In genomic region chr1:1366699-1367067, GRCh38 we compare ENCODE assay signal across 31 cellular contexts. TPM values are rescaled to one million over a fixed set of nuclear protein-coding genes. Genes with fewer than 3 reads are reported as not detected.
"Had no signal": no experiment of that assay in that cellular context is flagged by ENCODE, and none has a peak within 500 bp of the region (broad histone marks: within the 10 kb centered on the region; RNA-seq: fewer than 3 reads in every experiment).

No MANE protein-coding gene starts in this region.

- H3K4me3 ChIP-seq: left lung, lower lobe of right lung, pancreas, prostate gland, skin epidermis, stomach, testis, tibial artery, upper lobe of right lung had no signal

- FAIRE-seq: islet of Langerhans, kidney, pancreas had no signal

- H3K36me3 ChIP-seq: left lung, lower lobe of right lung, pancreas, prostate gland, tibial artery, upper lobe of right lung had no signal

- H3K9me3 Mint-ChIP-seq: immature natural killer cell; naive thymus-derived CD8-positive, alpha-beta T cell; nephron; neural crest cell; stimulated activated naive B cell treated with anti-CD40 and anti-IgM and Interleukin-4, amounts not matched to agents 10 μg/mL and 1 μg/mL and 100 μg/mL, for 72 hours had no signal

- H3K27me3 ChIP-seq: pancreas, stomach, testis, tibial artery, upper lobe of right lung had no signal

- H3K4me1 ChIP-seq: prostate gland had no signal

- H3K9me3 ChIP-seq: lower lobe of right lung, pancreas, prostate gland, stomach, testis, tibial artery, upper lobe of right lung had no signal

- H3K4me3 Mint-ChIP-seq: immature natural killer cell; naive thymus-derived CD8-positive, alpha-beta T cell; nephron; neural crest cell; stimulated activated naive B cell treated with anti-CD40 and anti-IgM and Interleukin-4, amounts not matched to agents 10 μg/mL and 1 μg/mL and 100 μg/mL, for 72 hours had no signal

- H3K27me3 Mint-ChIP-seq: naive thymus-derived CD8-positive, alpha-beta T cell had no signal

- DNase-seq: hypothalamus; immature natural killer cell; kidney; left colon; left lung; lower lobe of right lung; mammary epithelial cell; midbrain; naive thymus-derived CD8-positive, alpha-beta T cell; nucleus accumbens; posterior cingulate gyrus; retina; right cardiac atrium; stimulated activated CD4-positive, alpha-beta T cell treated with anti-CD3 and anti-CD28 coated beads, Interleukin-12 subunit alpha, Interleukin-12 subunit beta, amount 100 ng/mL, for 4 hours; stimulated activated CD4-positive, alpha-beta T cell treated with anti-CD3 and anti-CD28 coated beads, Interleukin-15, amount 100 ng/mL, for 24 hours; stimulated activated CD4-positive, alpha-beta T cell treated with anti-CD3 and anti-CD28 coated beads, Interleukin-2, amount 100 ng/mL, for 24 hours; stimulated activated CD4-positive, alpha-beta T cell treated with anti-CD3 and anti-CD28 coated beads, Interleukin-4, amount 100 ng/mL, for 1 hour; stimulated activated naive B cell treated with anti-CD40 and anti-IgM and Interleukin-4, amounts not matched to agents 10 μg/mL and 1 μg/mL and 100 μg/mL, for 72 hours; stimulated activated naive CD8-positive, alpha-beta T cell treated with anti-CD3 and anti-CD28 coated beads, Interleukin-15, Interleukin-2, amounts not matched to agents 100 U/mL and 50 U/mL, for 24 hours; stomach; testis; tibial artery; trophoblast cell; upper lobe of right lung had no signal

- H3K27ac ChIP-seq: left lung, lower lobe of right lung, pancreas, prostate gland, skin epidermis, stomach, testis, tibial artery, upper lobe of right lung had no signal

- H3K36me3 Mint-ChIP-seq: immature natural killer cell; naive thymus-derived CD8-positive, alpha-beta T cell; stimulated activated naive B cell treated with anti-CD40 and anti-IgM and Interleukin-4, amounts not matched to agents 10 μg/mL and 1 μg/mL and 100 μg/mL, for 72 hours had no signal

- ATAC-seq: left colon; left lung; lower lobe of right lung; naive thymus-derived CD8-positive, alpha-beta T cell; pancreas; right cardiac atrium; sciatic nerve; stimulated activated naive B cell treated with anti-CD40 and anti-IgM and Interleukin-4, amounts not matched to agents 10 μg/mL and 1 μg/mL and 100 μg/mL, for 72 hours; stimulated activated naive CD8-positive, alpha-beta T cell treated with anti-CD3 and anti-CD28 coated beads, Interleukin-15, Interleukin-2, amounts not matched to agents 100 U/mL and 50 U/mL, for 24 hours; upper lobe of right lung had no signal

- H3K27ac Mint-ChIP-seq: immature natural killer cell; naive thymus-derived CD8-positive, alpha-beta T cell; nephron; stimulated activated naive B cell treated with anti-CD40 and anti-IgM and Interleukin-4, amounts not matched to agents 10 μg/mL and 1 μg/mL and 100 μg/mL, for 72 hours had no signal

RNA-seq across cellular contexts. Expression of gene MXRA8, which starts 8.3 kb away (rescaled TPM):
- polyA plus RNA-seq: immature natural killer cell had no signal
